8 cellular contexts compared by ENCODE assay signal in genomic region chr4:140252742-140253555, GRCh38.
DNase-seq lines count a peak whose midpoint lies in the region; ATAC-seq and TF ChIP-seq lines count a peak whose summit lies in the region.

No MANE protein-coding gene starts in this region.

- H3K9ac ChIP-seq in HUES64 (ENCODE audit: low read depth, low read length): peak overlapping the region; percentile 82
- peak overlapping the region; percentile 78 for H3K9ac ChIP-seq in fibroblast of lung (ENCODE audit: insufficient read depth, low read length)

- H2AFZ ChIP-seq in PC-9 (peak overlapping the region; percentile 74), fibroblast of lung (ENCODE audit: low read length) (peak overlapping the region; percentile 57)

- CTCF ChIA-PET in PC-9 (lab: Charles Lee): interaction anchor here (0.6 to 1.1 kb wide), 6 partner anchors 47 to 461 kb away, joined by 3 to 6 read pairs (median 4); no protein-coding TSS in a partner anchor

- no peaks in the 10 kb centered on the region for H3K4me1 Mint-ChIP-seq in activated T-helper 17 cell treated with anti-CD3 and anti-CD28 coated beads, Interleukin-2, amount 50 U/mL, for 72 hours
- peaks cover 8 to 27% (median 11%) of the 10 kb centered on the region in 3 donors for H3K4me1 Mint-ChIP-seq in naive B cell

- TF ChIP-seq CTCF in AG09319 (IDR thresholded peaks at IDR 0.05; ENCODE audit: low read depth, low read length) (peak; percentile 77), PC-9 (conservative IDR thresholded peaks at IDR 0.05) (peak; percentile 84), fibroblast of lung (conservative IDR thresholded peaks at IDR 0.05 in 1 of 2, IDR thresholded peaks at IDR 0.05 in 1 of 2; ENCODE audit: low read depth in 1 of 2, low read length in 2 of 2) (peak; percentile 66 to 72)

- H3K36me3 Mint-ChIP-seq in activated T-helper 17 cell treated with anti-CD3 and anti-CD28 coated beads, Interleukin-2, amount 50 U/mL, for 72 hours (ENCODE audit: low read depth): no peaks in the 10 kb centered on the region
- no peaks in the 10 kb centered on the region for H3K36me3 Mint-ChIP-seq in naive B cell

- H4K20me1 ChIP-seq in PC-9 (ENCODE audit: insufficient read depth) (no peaks in the 10 kb centered on the region), fibroblast of lung (ENCODE audit: control insufficient read depth, extremely low read depth, insufficient read depth, low read length) (no peaks in the 10 kb centered on the region)

- ATAC-seq in activated T-helper 17 cell treated with anti-CD3 and anti-CD28 coated beads, Interleukin-2, amount 50 U/mL, for 72 hours (replicated peaks): peak; percentile 47
- peak; percentile 77 to 78 for ATAC-seq in naive B cell (ENCODE audit: low read depth in 2 of 2)
- peak; percentile 70 for ATAC-seq in stimulated activated naive CD8-positive, alpha-beta T cell treated with anti-CD3 and anti-CD28 coated beads, Interleukin-15, Interleukin-2, amounts not matched to agents 100 U/mL and 50 U/mL, for 24 hours

- intact Hi-C loops in PC-9 (cut with micrococcal nuclease; ENCODE audit: unreplicated experiment): loop anchor here (1.0 to 10.0 kb wide), 8 partner anchors 73 to 650 kb away; no protein-coding TSS in a partner anchor

- no peaks in the 10 kb centered on the region for H3K79me2 ChIP-seq in PC-9 (ENCODE audit: low read depth)
- H3K79me2 ChIP-seq in fibroblast of lung (ENCODE audit: control insufficient read depth, insufficient read depth, low read length): no peaks in the 10 kb centered on the region

- no TSS peak for BruUV-seq in PC-9 (replicated peaks; lab: Mats Ljungman, UMichigan)

- peaks cover 24% of the 10 kb centered on the region for H3K27me3 Mint-ChIP-seq in activated T-helper 17 cell treated with anti-CD3 and anti-CD28 coated beads, Interleukin-2, amount 50 U/mL, for 72 hours
- H3K27me3 Mint-ChIP-seq in naive B cell: peaks cover 4 to 37% (median 10%) of the 10 kb centered on the region in 3 donors

- H3K36me3 ChIP-seq in HUES64 (ENCODE audit: insufficient read depth, low read length): no peaks in the 10 kb centered on the region
- H3K36me3 ChIP-seq in PC-9 (ENCODE audit: low read depth): no peaks in the 10 kb centered on the region
- no peaks in the 10 kb centered on the region for H3K36me3 ChIP-seq in fibroblast of lung (ENCODE audit: control insufficient read depth, insufficient read depth, low read length)

- H3K27ac ChIP-seq in HUES64 (ENCODE audit: low read depth, low read length) (peak overlapping the region; percentile 66), PC-9 (peak overlapping the region; percentile 73), fibroblast of lung (ENCODE audit: insufficient read depth, low read length) (peak overlapping the region; percentile 70)

- no peaks in the 10 kb centered on the region for H3K9me3 Mint-ChIP-seq in activated T-helper 17 cell treated with anti-CD3 and anti-CD28 coated beads, Interleukin-2, amount 50 U/mL, for 72 hours
- no peaks in the 10 kb centered on the region for H3K9me3 Mint-ChIP-seq in naive B cell

- H3K9me3 ChIP-seq in HUES64 (ENCODE audit: insufficient read depth, low read depth, low read length): no peaks in the 10 kb centered on the region
- no peaks in the 10 kb centered on the region for H3K9me3 ChIP-seq in PC-9 (ENCODE audit: insufficient read depth, low read depth)
- H3K9me3 ChIP-seq in fibroblast of lung (ENCODE audit: control insufficient read depth, insufficient read depth, low read depth, low read length): no peaks in the 10 kb centered on the region

- H3K4me3 Mint-ChIP-seq in activated T-helper 17 cell treated with anti-CD3 and anti-CD28 coated beads, Interleukin-2, amount 50 U/mL, for 72 hours: peak overlapping the region; percentile 63
- peak overlapping the region; percentile 71 to 92 (median 82) for H3K4me3 Mint-ChIP-seq in naive B cell

- H3K4me2 ChIP-seq in PC-9 (peak overlapping the region; percentile 77), fibroblast of lung (ENCODE audit: extremely low read depth, insufficient read depth, low read length) (peak overlapping the region; percentile 63)

- H3K4me3 ChIP-seq in HUES64 (ENCODE audit: low read length) (peak overlapping the region; percentile 60), PC-9 (peak overlapping the region; percentile 59), fibroblast of lung (replicated peaks in 1 of 4; ENCODE audit: control extremely low read depth in 1 of 4, insufficient read depth in 1 of 4, low read depth in 3 of 4, low read length in 4 of 4) (peak overlapping the region; percentile 26 to 60 (median 38))

- WGBS in HUES64: 1% methylated on average over 68 of the region's 72 CpGs

- POLR2A ChIA-PET in PC-9 (lab: Charles Lee; ENCODE audit: unreplicated experiment): interaction anchor here (0.5 to 0.7 kb wide), 3 partner anchors 40 to 194 kb away, joined by 3 to 9 read pairs (median 4); no protein-coding TSS in a partner anchor

- H3K9me2 ChIP-seq in PC-9 (ENCODE audit: insufficient read depth): no peaks in the 10 kb centered on the region

- peaks cover 18% of the 10 kb centered on the region; the same call in 1 of the 2 replicates for H3F3A ChIP-seq in PC-9 (ENCODE audit: insufficient read depth, low read depth)

- peaks cover 30% of the 10 kb centered on the region for H3K27me3 ChIP-seq in HUES64 (ENCODE audit: insufficient read depth, low read length)
- no peaks in the 10 kb centered on the region for H3K27me3 ChIP-seq in PC-9 (ENCODE audit: insufficient read depth, low read depth)
- H3K27me3 ChIP-seq in fibroblast of lung (ENCODE audit: control insufficient read depth, insufficient read depth, low read length): no peaks in the 10 kb centered on the region

- DNase-seq in AG09319 (ENCODE audit: extremely low read depth, low read depth): peak; percentile 19
- DNase-seq in GM19240 (ENCODE audit: insufficient read length, low spot score): peak; percentile 24
- DNase-seq in PC-9: peak; percentile 40 to 76
- DNase-seq in fibroblast of lung (ENCODE audit: low read depth in 2 of 2): peak; percentile 72 to 73
- peak; percentile 61 for DNase-seq in naive B cell
- DNase-seq in stimulated activated naive CD8-positive, alpha-beta T cell treated with anti-CD3 and anti-CD28 coated beads, Interleukin-15, Interleukin-2, amounts not matched to agents 100 U/mL and 50 U/mL, for 24 hours: peak; percentile 77

- H3K4me1 ChIP-seq in HUES64 (ENCODE audit: insufficient read depth, low read length) (peaks cover 42% of the 10 kb centered on the region), PC-9 (replicated peaks; ENCODE audit: insufficient read depth) (peaks cover 69% of the 10 kb centered on the region), fibroblast of lung (ENCODE audit: control insufficient read depth, extremely low read depth, insufficient read depth, low read length) (peaks cover 21% of the 10 kb centered on the region)

- no peak overlapping the region for H3K27ac Mint-ChIP-seq in activated T-helper 17 cell treated with anti-CD3 and anti-CD28 coated beads, Interleukin-2, amount 50 U/mL, for 72 hours
- H3K27ac Mint-ChIP-seq in naive B cell: peak overlapping the region; percentile 20 to 86 (median 54)

Comparison
In these comparisons a context has a peak if more than half of its experiments do, and no peak if none do; other contexts are left out.
1. Peak in every context shown above with its lines: DNase-seq, ATAC-seq, H3K4me3 ChIP-seq and H3K27ac ChIP-seq.
2. DNase-seq: peak in every context shown above with its lines; median percentile 77 in stimulated activated naive CD8-positive, alpha-beta T cell treated with anti-CD3 and anti-CD28 coated beads, Interleukin-15, Interleukin-2, amounts not matched to agents 100 U/mL and 50 U/mL, for 24 hours; 72 in fibroblast of lung; 61 in naive B cell; 58 in PC-9; 24 in GM19240; 19 in AG09319.